ENCODE assay signal across 1 cellular context in genomic region chr15:67158367-67158766, GRCh38.
TF ChIP-seq lines count a peak whose summit lies in the region.

No MANE protein-coding gene starts in this region.

TF ChIP-seq in WTC11, 78 proteins besides CTCF, POLR2A, EP300 and RAD21 (continued from another document):
- TF ChIP-seq ATF6 (CRISPR knock-in tag; IDR thresholded peaks at IDR 0.05) (no peak), TCF7 (CRISPR knock-in tag; IDR thresholded peaks at IDR 0.05; ENCODE audit: low read depth) (no peak), TEAD1 (CRISPR knock-in tag; IDR thresholded peaks at IDR 0.05) (no peak)
